ENCODE assay signal across 26 cellular contexts in genomic region chr3:22228705-22229104, GRCh38.
"Had no signal": no experiment of that assay in that cellular context is flagged by ENCODE, and none has a peak within 500 bp of the region (broad histone marks: within the 10 kb centered on the region; RNA-seq: fewer than 3 reads in every experiment).

No MANE protein-coding gene starts in this region.

- H3K4me3 ChIP-seq: left lung, lower lobe of right lung, ovary, prostate gland, sigmoid colon, smooth muscle cell, tibial nerve, upper lobe of left lung, vagina had no signal

- H3K27me3 ChIP-seq: left lung, ovary, sigmoid colon, tibial nerve, upper lobe of left lung, vagina had no signal

- FAIRE-seq: islet of Langerhans, kidney had no signal

- DNase-seq: hypothalamus; immature natural killer cell; kidney; left colon; left lung; lower lobe of right lung; mesendoderm; naive thymus-derived CD4-positive, alpha-beta T cell; ovary; posterior cingulate gyrus; retina; right cardiac atrium; sigmoid colon; stimulated activated CD4-positive, alpha-beta T cell treated with anti-CD3 and anti-CD28 coated beads, Interleukin-1b, Interleukin-23, amount 100 ng/mL, for 48 hours; stimulated activated CD4-positive, alpha-beta T cell treated with anti-CD3 and anti-CD28 coated beads, Interleukin-2, amount 100 ng/mL, for 48 hours; stimulated activated CD4-positive, alpha-beta T cell treated with anti-CD3 and anti-CD28 coated beads, Interleukin-4, amount 100 ng/mL, for 4 hours; stimulated activated CD8-positive, alpha-beta memory T cell treated with anti-CD3 and anti-CD28 coated beads, Interleukin-4, amount 100 ng/mL, for 48 hours; stimulated activated naive CD4-positive, alpha-beta T cell treated with Interleukin-2 at 50 U/mL for 16 hours; stimulated activated naive CD8-positive, alpha-beta T cell treated with anti-CD3 and anti-CD28 coated beads, Interleukin-15, amount 100 ng/mL, for 72 hours; upper lobe of left lung had no signal

- H3K27ac ChIP-seq: left lung, lower lobe of right lung, ovary, prostate gland, sigmoid colon, tibial nerve, upper lobe of left lung, vagina had no signal

- H3K4me1 ChIP-seq: left lung, lower lobe of right lung, prostate gland, sigmoid colon, tibial nerve, upper lobe of left lung, vagina had no signal

- H3K4me2 ChIP-seq: smooth muscle cell had no signal

- H3K9me3 ChIP-seq: lower lobe of right lung, ovary, prostate gland, sigmoid colon, upper lobe of left lung, vagina had no signal

- ATAC-seq: left colon; left lung; lower lobe of right lung; naive thymus-derived CD4-positive, alpha-beta T cell; natural killer cell treated with Interleukin-12 subunit alpha and Interleukin-12 subunit beta and Interleukin-15 and Interleukin-18, amount 100 ng/mL, for 72 hours; right cardiac atrium; stimulated activated naive CD8-positive, alpha-beta T cell treated with anti-CD3 and anti-CD28 coated beads, Interleukin-15, amount 100 ng/mL, for 72 hours had no signal

- H3K36me3 ChIP-seq: left lung, lower lobe of right lung, ovary, prostate gland, sigmoid colon, tibial nerve, upper lobe of left lung, vagina had no signal
